10 cellular contexts compared by ENCODE assay signal in genomic region chr6:107185570-107185969, GRCh38.
DNase-seq lines count a peak whose midpoint lies in the region; ATAC-seq and TF ChIP-seq lines count a peak whose summit lies in the region.
"Had no signal": no experiment of that assay in that cellular context is flagged by ENCODE, and none has a peak within 500 bp of the region (broad histone marks: within the 10 kb centered on the region; RNA-seq: fewer than 3 reads in every experiment).

No MANE protein-coding gene starts in this region.

- H3K4me3 Mint-ChIP-seq in stimulated activated memory B cell treated with anti-CD40 and anti-IgM and Interleukin-4, amounts not matched to agents 10 μg/mL and 1 μg/mL and 100 μg/mL, for 72 hours: no peak overlapping the region
- no peak overlapping the region for H3K4me3 Mint-ChIP-seq in activated CD8-positive, alpha-beta T cell treated with anti-CD3 and anti-CD28 coated beads for 36 hours
- H3K4me3 Mint-ChIP-seq: memory B cell had no signal

- intact Hi-C loops in activated CD8-positive, alpha-beta T cell treated with anti-CD3 and anti-CD28 coated beads for 36 hours (cut with micrococcal nuclease): no loop called here

- peaks cover 6% of the 10 kb centered on the region for H3K4me1 Mint-ChIP-seq in stimulated activated memory B cell treated with anti-CD40 and anti-IgM and Interleukin-4, amounts not matched to agents 10 μg/mL and 1 μg/mL and 100 μg/mL, for 72 hours
- H3K4me1 Mint-ChIP-seq in activated CD8-positive, alpha-beta T cell treated with anti-CD3 and anti-CD28 coated beads for 36 hours (ENCODE audit: low read depth): no peaks in the 10 kb centered on the region
- H3K4me1 Mint-ChIP-seq: memory B cell had no signal

- no peaks in the 10 kb centered on the region for H3K27me3 Mint-ChIP-seq in stimulated activated memory B cell treated with anti-CD40 and anti-IgM and Interleukin-4, amounts not matched to agents 10 μg/mL and 1 μg/mL and 100 μg/mL, for 72 hours
- H3K27me3 Mint-ChIP-seq in activated CD8-positive, alpha-beta T cell treated with anti-CD3 and anti-CD28 coated beads for 36 hours: no peaks in the 10 kb centered on the region
- H3K27me3 Mint-ChIP-seq: memory B cell had no signal

- H3K9me3 Mint-ChIP-seq in stimulated activated memory B cell treated with anti-CD40 and anti-IgM and Interleukin-4, amounts not matched to agents 10 μg/mL and 1 μg/mL and 100 μg/mL, for 72 hours: no peaks in the 10 kb centered on the region
- no peaks in the 10 kb centered on the region for H3K9me3 Mint-ChIP-seq in activated CD8-positive, alpha-beta T cell treated with anti-CD3 and anti-CD28 coated beads for 36 hours
- H3K9me3 Mint-ChIP-seq: memory B cell had no signal

- CTCF ChIA-PET in activated CD8-positive, alpha-beta T cell treated with anti-CD3 and anti-CD28 coated beads for 36 hours (lab: Charles Lee): no interaction called here

- ATAC-seq in stimulated activated memory B cell treated with anti-CD40 and anti-IgM and Interleukin-4, amounts not matched to agents 10 μg/mL and 1 μg/mL and 100 μg/mL, for 72 hours: no peak
- no peak for ATAC-seq in activated CD8-positive, alpha-beta T cell treated with anti-CD3 and anti-CD28 coated beads for 36 hours

- H3K27ac Mint-ChIP-seq in stimulated activated memory B cell treated with anti-CD40 and anti-IgM and Interleukin-4, amounts not matched to agents 10 μg/mL and 1 μg/mL and 100 μg/mL, for 72 hours: no peak overlapping the region
- no peak overlapping the region for H3K27ac Mint-ChIP-seq in activated CD8-positive, alpha-beta T cell treated with anti-CD3 and anti-CD28 coated beads for 36 hours
- H3K27ac Mint-ChIP-seq: memory B cell had no signal

- TF ChIP-seq CTCF in activated CD8-positive, alpha-beta T cell treated with anti-CD3 and anti-CD28 coated beads for 36 hours (IDR thresholded peaks at IDR 0.05): no peak

- H3K36me3 Mint-ChIP-seq in stimulated activated memory B cell treated with anti-CD40 and anti-IgM and Interleukin-4, amounts not matched to agents 10 μg/mL and 1 μg/mL and 100 μg/mL, for 72 hours: peaks cover 31% of the 10 kb centered on the region
- no peaks in the 10 kb centered on the region for H3K36me3 Mint-ChIP-seq in activated CD8-positive, alpha-beta T cell treated with anti-CD3 and anti-CD28 coated beads for 36 hours (ENCODE audit: low read depth)

- peak; percentile 6 for DNase-seq in NCI-H345 (lab: John Stamatoyannopoulos, UW)
- no peak for DNase-seq in NCI-H345 treated with DMSO at 0.1 percent for 48 hours (lab: John Stamatoyannopoulos, UW; ENCODE audit: unreplicated experiment)
- DNase-seq in RPMI7951 (ENCODE audit: low read depth): peak; percentile 6
- peak; percentile 6 to 13 for DNase-seq in hippocampal formation (lab: John Stamatoyannopoulos, UW)
- peak; percentile 11 for DNase-seq in stromal cell of bone marrow (ENCODE audit: low read depth)
- no peak for DNase-seq in activated CD8-positive, alpha-beta T cell treated with anti-CD3 and anti-CD28 coated beads for 36 hours
- DNase-seq in stimulated activated CD4-positive, alpha-beta T cell treated with anti-CD3 and anti-CD28 coated beads, Interleukin-2, amount 100 ng/mL, for 24 hours: no peak
- DNase-seq: NCI-H524 treated with DMSO at 0.1 percent for 48 hours had no signal

- POLR2A ChIA-PET in activated CD8-positive, alpha-beta T cell treated with anti-CD3 and anti-CD28 coated beads for 36 hours (lab: Charles Lee): no interaction called here

Comparison
In these comparisons a context has a peak if more than half of its experiments do, and no peak if none do; other contexts are left out.
1. DNase-seq: peak in NCI-H345 (single experiment), RPMI7951 (single experiment), hippocampal formation (2 of 2) and stromal cell of bone marrow (single experiment); none in NCI-H345 treated with DMSO at 0.1 percent for 48 hours (single experiment), activated CD8-positive, alpha-beta T cell treated with anti-CD3 and anti-CD28 coated beads for 36 hours (single experiment) and stimulated activated CD4-positive, alpha-beta T cell treated with anti-CD3 and anti-CD28 coated beads, Interleukin-2, amount 100 ng/mL, for 24 hours (0 of 2).